In the genomic region with DNA sequence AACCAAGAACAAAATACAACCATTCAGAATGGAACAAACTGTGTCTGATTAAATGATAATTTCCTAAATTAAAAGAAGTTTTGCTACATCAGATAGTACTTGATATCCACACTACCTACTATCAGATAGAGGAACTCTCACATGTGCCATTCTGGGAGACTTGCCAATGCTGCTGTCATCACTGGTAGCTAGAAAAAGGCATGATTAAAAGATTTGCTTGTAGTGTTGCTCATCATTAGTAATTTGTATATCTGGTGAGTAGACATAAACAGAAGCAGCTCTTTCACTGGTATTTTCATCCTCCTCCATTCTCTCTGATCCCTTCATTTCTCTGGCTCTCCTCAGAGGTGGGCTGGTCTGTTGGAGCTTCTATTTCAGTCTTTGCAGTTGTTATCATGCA, we compare ENCODE assay signal across 9 cellular contexts. TPM values are rescaled to one million over a fixed set of nuclear protein-coding genes. Genes with fewer than 3 reads are reported as not detected.
DNase-seq lines count a peak whose midpoint lies in the region; ATAC-seq and TF ChIP-seq lines count a peak whose summit lies in the region.
"Had no signal": no experiment of that assay in that cellular context is flagged by ENCODE, and none has a peak within 500 bp of the region (broad histone marks: within the 10 kb centered on the region; RNA-seq: fewer than 3 reads in every experiment).

No MANE protein-coding gene starts in this region.

- no peaks in the 10 kb centered on the region for H3K79me2 ChIP-seq in PC-3 (ENCODE audit: low read length)

- H3K4me1 ChIP-seq in PC-3 (ENCODE audit: insufficient read depth, low read length): peaks cover 36% of the 10 kb centered on the region
- no peaks in the 10 kb centered on the region for H3K4me1 ChIP-seq in gastrocnemius medialis

- H3F3A ChIP-seq in PC-3 (ENCODE audit: low read length, unreplicated experiment): peaks cover 4% of the 10 kb centered on the region

- no peaks in the 10 kb centered on the region for H3K9me2 ChIP-seq in PC-3 (replicated peaks; ENCODE audit: low read length)

- intact Hi-C loops in PC-3 (cut with micrococcal nuclease): loop anchor here (2.0 to 5.0 kb wide), 2 partner anchors 110 to 208 kb away; no protein-coding TSS in a partner anchor
- intact Hi-C loops in gastrocnemius medialis (cut with DNase I; ENCODE audit: low total_unique reads): no loop called here

- DNase-seq in DMS 273 (lab: John Stamatoyannopoulos, UW; ENCODE audit: unreplicated experiment): peak; percentile 79
- no peak for DNase-seq in DMS 273 treated with DMSO at 0.1 percent for 48 hours (lab: John Stamatoyannopoulos, UW)
- DNase-seq in PC-3: peak; percentile 90
- DNase-seq in fibroblast of peridontal ligament (ENCODE audit: extremely low read depth): peak; percentile 77
- DNase-seq in gastrocnemius medialis: peak; percentile 45 to 56
- DNase-seq in stimulated activated naive CD4-positive, alpha-beta T cell (lab: John Stamatoyannopoulos, UW): no peak
- no peak for DNase-seq in activated T-cell treated with anti-CD3 and anti-CD28 coated beads, Interleukin-2, amount 50 U/mL, for 1 hour

- ATAC-seq in PC-3 (peak; percentile 30), gastrocnemius medialis (peak in 1 of 2 donors; percentile 62), HG03095 (IDR thresholded peaks at IDR 0.05; ENCODE audit: unreplicated experiment) (no peak)

- TF ChIP-seq POLR2A in gastrocnemius medialis (IDR thresholded peaks at IDR 0.05): no peak

- TF ChIP-seq CTCF in PC-3 (conservative IDR thresholded peaks at IDR 0.05; ENCODE audit: low read depth, low read length) (no peak), gastrocnemius medialis (IDR thresholded peaks at IDR 0.05 in 4 of 5, conservative IDR thresholded peaks at IDR 0.05 in 1 of 5) (no peak)

- no peaks in the 10 kb centered on the region for H3K36me3 ChIP-seq in PC-3 (ENCODE audit: low read depth, low read length)
- H3K36me3 ChIP-seq in gastrocnemius medialis: no peaks in the 10 kb centered on the region

- H3K4me2 ChIP-seq in PC-3 (ENCODE audit: low read length): peak overlapping the region; percentile 21

- H3K27ac ChIP-seq in PC-3 (ENCODE audit: low read length) (peak overlapping the region; percentile 46), gastrocnemius medialis (no peak overlapping the region)
- H3K27ac ChIP-seq: 22Rv1 had no signal

- no peak overlapping the region for H3K4me3 ChIP-seq in PC-3 (ENCODE audit: low read length)
- H3K4me3 ChIP-seq in gastrocnemius medialis: no peak overlapping the region

- H2AFZ ChIP-seq in PC-3 (ENCODE audit: low read length): no peak overlapping the region

- H4K20me1 ChIP-seq in PC-3 (ENCODE audit: low read length): no peaks in the 10 kb centered on the region

- no peaks in the 10 kb centered on the region for H3K9me3 ChIP-seq in PC-3 (ENCODE audit: low read length)
- no peaks in the 10 kb centered on the region for H3K9me3 ChIP-seq in gastrocnemius medialis

- H3K27me3 ChIP-seq in PC-3 (ENCODE audit: low read length) (no peaks in the 10 kb centered on the region), gastrocnemius medialis (no peaks in the 10 kb centered on the region)

- in situ Hi-C loops in gastrocnemius medialis (cut with MboI; ENCODE audit: low sequenced_read_pairs in 4 of 4): no loop called here

- BruUV-seq in PC-3 (replicated peaks; lab: Mats Ljungman, UMichigan): no TSS peak

- no peak overlapping the region for H3K9ac ChIP-seq in PC-3 (ENCODE audit: low read length)

- POLR2A ChIA-PET in PC-3 (lab: Charles Lee; ENCODE audit: unreplicated experiment): no interaction called here

- CTCF ChIA-PET in PC-3 (lab: Charles Lee): no interaction called here

RNA-seq across cellular contexts. Expression of gene SPRY1, which starts 56.0 kb away (rescaled TPM):
- total RNA-seq in PC-3 (2014; rRNA removed): 26.4 and 30.6 TPM in 2 replicates
- 10 to 100 TPM; 32.8 to 72.2 (median 50.9) TPM for total RNA-seq in gastrocnemius medialis

Comparison
In these comparisons a context has a peak if more than half of its experiments do, and no peak if none do; other contexts are left out.
1. DNase-seq: peak in DMS 273 (single experiment), PC-3 (single experiment), fibroblast of peridontal ligament (single experiment) and gastrocnemius medialis (2 of 2); none in DMS 273 treated with DMSO at 0.1 percent for 48 hours (single experiment), stimulated activated naive CD4-positive, alpha-beta T cell (0 of 6) and activated T-cell treated with anti-CD3 and anti-CD28 coated beads, Interleukin-2, amount 50 U/mL, for 1 hour (single experiment).